Comparison of ENCODE assay signal across 9 cellular contexts in the genomic region with DNA sequence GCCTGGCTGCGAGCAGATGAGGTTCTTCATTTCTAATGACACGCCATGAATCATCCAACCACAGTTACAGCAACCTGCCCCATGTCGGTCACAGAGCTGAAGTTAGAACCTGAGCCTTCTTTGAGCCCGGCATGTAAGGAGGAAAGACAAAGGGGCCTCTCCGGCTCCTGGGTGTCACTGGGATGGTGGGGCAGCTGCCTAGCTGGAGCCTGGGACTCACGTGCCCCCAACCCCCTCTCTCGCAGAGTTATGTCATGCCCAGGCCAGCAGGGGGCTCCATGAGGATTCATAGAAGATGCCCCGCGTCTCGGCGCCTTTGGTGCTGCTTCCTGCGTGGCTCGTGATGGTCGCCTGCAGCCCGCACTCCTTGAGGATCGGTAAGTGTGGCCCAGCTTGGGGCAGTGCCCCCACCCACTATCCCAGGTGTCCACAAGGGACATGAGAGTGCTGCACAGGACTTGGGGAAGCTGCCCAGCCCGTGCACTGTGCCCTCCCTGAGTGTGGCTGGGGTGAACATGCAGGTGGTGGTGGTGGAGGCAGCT.
A peak's percentile ranks its signal among the peaks of the same experiment; 100 is the strongest.
DNase-seq lines count a peak whose midpoint lies in the region; ATAC-seq and TF ChIP-seq lines count a peak whose summit lies in the region.
"Had no signal": no experiment of that assay in that cellular context is flagged by ENCODE, and none has a peak within 500 bp of the region (broad histone marks: within the 10 kb centered on the region; RNA-seq: fewer than 3 reads in every experiment).

No MANE protein-coding gene starts in this region.

- intact Hi-C loops in activated T-helper 2 cell treated with anti-CD3 and anti-CD28 coated beads, Interferon-gamma antibody, Interleukin-2, Interleukin-4, amounts not matched to agents 10 μg/mL and 5 μg/mL and 100 μg/mL, durations not matched to agents 14 hours and 24 hours and 36 hours (cut with micrococcal nuclease): no loop called here

- H3K4me3 Mint-ChIP-seq in activated T-helper 2 cell treated with anti-CD3 and anti-CD28 coated beads, Interferon-gamma antibody, Interleukin-2, Interleukin-4, amounts not matched to agents 10 μg/mL and 5 μg/mL and 100 μg/mL, durations not matched to agents 14 hours and 24 hours and 36 hours (ENCODE audit: low read depth): no peak overlapping the region

- no peaks in the 10 kb centered on the region for H3K9me3 Mint-ChIP-seq in activated T-helper 2 cell treated with anti-CD3 and anti-CD28 coated beads, Interferon-gamma antibody, Interleukin-2, Interleukin-4, amounts not matched to agents 10 μg/mL and 5 μg/mL and 100 μg/mL, durations not matched to agents 14 hours and 24 hours and 36 hours

- TF ChIP-seq CTCF in GM10248 (IDR thresholded peaks at IDR 0.05; ENCODE audit: control extremely low read depth, extremely low read depth, low read depth, missing control alignments) (peak; percentile 44), LNCaP clone FGC (IDR thresholded peaks at IDR 0.05; ENCODE audit: control insufficient read depth, extremely low read depth, insufficient read depth) (peak; percentile 21; the same call in 1 of the 2 replicates)

- DNase-seq in GM10248 (ENCODE audit: extremely low spot score) (peak; percentile 75), LNCaP clone FGC (ENCODE audit: low read depth) (no peak), activated T-cell treated with anti-CD3 and anti-CD28 coated beads for 48 hours (ENCODE audit: low read depth) (peak; percentile 12), iPS-NIHi11 (ENCODE audit: low spot score) (peak; percentile 89)
- no peak for DNase-seq in activated T-helper 2 cell treated with anti-CD3 and anti-CD28 coated beads, Interferon-gamma antibody, Interleukin-2, Interleukin-4, amounts not matched to agents 10 μg/mL and 5 μg/mL and 100 μg/mL, durations not matched to agents 14 hours and 24 hours and 36 hours (ENCODE audit: low spot score)

- POLR2A ChIA-PET in GM10248 (lab: Yijun Ruan, JAX): no interaction called here

- no peaks in the 10 kb centered on the region for H3K36me3 Mint-ChIP-seq in activated T-helper 2 cell treated with anti-CD3 and anti-CD28 coated beads, Interferon-gamma antibody, Interleukin-2, Interleukin-4, amounts not matched to agents 10 μg/mL and 5 μg/mL and 100 μg/mL, durations not matched to agents 14 hours and 24 hours and 36 hours (ENCODE audit: low read depth)

- no peaks in the 10 kb centered on the region for H3K4me1 Mint-ChIP-seq in activated T-helper 2 cell treated with anti-CD3 and anti-CD28 coated beads, Interferon-gamma antibody, Interleukin-2, Interleukin-4, amounts not matched to agents 10 μg/mL and 5 μg/mL and 100 μg/mL, durations not matched to agents 14 hours and 24 hours and 36 hours (ENCODE audit: low read depth)

- no peak overlapping the region for H3K4me3 ChIP-seq in LNCaP clone FGC (ENCODE audit: low read depth, low read length)
- H3K4me3 ChIP-seq: lung had no signal

- ATAC-seq in GM18909 (IDR thresholded peaks at IDR 0.05; ENCODE audit: poor library complexity, unreplicated experiment): no peak
- no peak for ATAC-seq in GM21447 (IDR thresholded peaks at IDR 0.05; ENCODE audit: unreplicated experiment)
- ATAC-seq in HG03159 (IDR thresholded peaks at IDR 0.05; ENCODE audit: unreplicated experiment): no peak

- CTCF ChIA-PET in GM10248 (lab: Yijun Ruan, JAX): interaction anchor here (0.6 to 3.4 kb wide), 20 partner anchors 9 to 270 kb away, joined by 3 to 15 read pairs (median 4); no protein-coding TSS in a partner anchor

- no peak overlapping the region for H3K27ac Mint-ChIP-seq in activated T-helper 2 cell treated with anti-CD3 and anti-CD28 coated beads, Interferon-gamma antibody, Interleukin-2, Interleukin-4, amounts not matched to agents 10 μg/mL and 5 μg/mL and 100 μg/mL, durations not matched to agents 14 hours and 24 hours and 36 hours

- peaks cover 6% of the 10 kb centered on the region for H3K27me3 Mint-ChIP-seq in activated T-helper 2 cell treated with anti-CD3 and anti-CD28 coated beads, Interferon-gamma antibody, Interleukin-2, Interleukin-4, amounts not matched to agents 10 μg/mL and 5 μg/mL and 100 μg/mL, durations not matched to agents 14 hours and 24 hours and 36 hours (ENCODE audit: low read depth)

Comparison
In these comparisons a context has a peak if more than half of its experiments do, and no peak if none do; other contexts are left out.
1. DNase-seq: peak in GM10248 (single experiment), activated T-cell treated with anti-CD3 and anti-CD28 coated beads for 48 hours (single experiment) and iPS-NIHi11 (single experiment); none in LNCaP clone FGC (single experiment) and activated T-helper 2 cell treated with anti-CD3 and anti-CD28 coated beads, Interferon-gamma antibody, Interleukin-2, Interleukin-4, amounts not matched to agents 10 μg/mL and 5 μg/mL and 100 μg/mL, durations not matched to agents 14 hours and 24 hours and 36 hours (single experiment).